In genomic region chr10:101830322-101831168, GRCh38 we compare ENCODE assay signal across 8 cellular contexts. TPM values are rescaled to one million over a fixed set of nuclear protein-coding genes. Genes with fewer than 3 reads are reported as not detected.
DNase-seq lines count a peak whose midpoint lies in the region; ATAC-seq lines count a peak whose summit lies in the region.

No MANE protein-coding gene starts in this region.

- DNase-seq in NK-92 (lab: John Stamatoyannopoulos, UW; ENCODE audit: unreplicated experiment) = peak; percentile 75
- no peak for DNase-seq in NK-92 treated with Interleukin-12 subunit alpha and Interleukin-12 subunit beta, amount 100 ng/mL, for 24 hours (lab: John Stamatoyannopoulos, UW)
- peak; percentile 78 for DNase-seq in NCI-H2171 (lab: John Stamatoyannopoulos, UW)
- peak; percentile 91 for DNase-seq in activated CD4-positive, alpha-beta T cell treated with anti-CD3 and anti-CD28 coated beads for 1 hour
- DNase-seq in cerebellum (ENCODE audit: low spot score) = peak; percentile 86
- DNase-seq in left colon = peak; percentile 95 to 97
- peak; percentile 91 for DNase-seq in stimulated activated CD4-positive, alpha-beta T cell treated with anti-CD3 and anti-CD28 coated beads, Interleukin-1b, Interleukin-23, amount 100 ng/mL, for 48 hours

- ATAC-seq in HG03060 (IDR thresholded peaks at IDR 0.05; ENCODE audit: low read depth, unreplicated experiment) = peak; percentile 36
- ATAC-seq in left colon = peak; percentile 87

- intact Hi-C loops in left colon (cut with DNase I, micrococcal nuclease) = no loop called here

RNA-seq across cellular contexts. Expression of gene OGA, which starts 12.3 kb away (rescaled TPM):
- total RNA-seq in cerebellum (295 TPM), left colon (10 to 100 TPM; 81.9 to 83.3 TPM)

RNA-seq across cellular contexts. Expression of gene KCNIP2, which starts 13.1 kb away (rescaled TPM):
- 8.3 TPM for total RNA-seq in cerebellum
- total RNA-seq in left colon = 1 to 10 TPM; 2.3 to 3.7 TPM

RNA-seq across cellular contexts. Expression of gene NPM3, which starts 47.3 kb away (rescaled TPM):
- 13.0 TPM for total RNA-seq in cerebellum
- total RNA-seq in left colon = 10 to 100 TPM; 17.9 to 22.1 TPM

RNA-seq across cellular contexts. Expression of gene FGF8, which starts 54.6 kb away (rescaled TPM):
- total RNA-seq in cerebellum (1.2 TPM), left colon (not detected)
